ENCODE assay signal across 10 cellular contexts in genomic region chr1:7912743-7913557, GRCh38. TPM values are rescaled to one million over a fixed set of nuclear protein-coding genes. Genes with fewer than 3 reads are reported as not detected.
DNase-seq lines count a peak whose midpoint lies in the region; ATAC-seq and TF ChIP-seq lines count a peak whose summit lies in the region.
"Had no signal": no experiment of that assay in that cellular context is flagged by ENCODE, and none has a peak within 500 bp of the region (broad histone marks: within the 10 kb centered on the region; RNA-seq: fewer than 3 reads in every experiment).

No MANE protein-coding gene starts in this region.

- peak overlapping the region; percentile 31 to 63 (median 46) for H3K4me3 Mint-ChIP-seq in CD4-positive, alpha-beta memory T cell
- H3K4me3 Mint-ChIP-seq in activated CD8-positive, alpha-beta T cell treated with anti-CD3 and anti-CD28 coated beads for 36 hours = peak overlapping the region; percentile 56

- POLR2A ChIA-PET in CD4-positive, alpha-beta memory T cell (lab: Charles Lee; ENCODE audit: partially characterized antibody) = interaction anchor here (0.8 kb wide), 1 partner anchor 11 kb away, joined by 4 read pairs; no protein-coding TSS in a partner anchor
- POLR2A ChIA-PET in activated CD8-positive, alpha-beta T cell treated with anti-CD3 and anti-CD28 coated beads for 36 hours (lab: Charles Lee) = interaction anchor here (0.6 kb wide), 2 partner anchors 14 to 954 kb away, joined by 3 read pairs; no protein-coding TSS in a partner anchor

- H3K9me3 ChIP-seq in CD4-positive, alpha-beta memory T cell (ENCODE audit: control insufficient read depth in 1 of 2, low read length in 2 of 2) = no peaks in the 10 kb centered on the region
- H3K9me3 ChIP-seq in iPS-15b (ENCODE audit: control insufficient read depth, insufficient read depth, low read length) (no peaks in the 10 kb centered on the region), tibial artery (no peaks in the 10 kb centered on the region)

- TF ChIP-seq CTCF in activated CD8-positive, alpha-beta T cell treated with anti-CD3 and anti-CD28 coated beads for 36 hours (IDR thresholded peaks at IDR 0.05) = no peak
- TF ChIP-seq CTCF in tibial artery (IDR thresholded peaks at IDR 0.05) = no peak

- no peaks in the 10 kb centered on the region for H3K27me3 ChIP-seq in CD4-positive, alpha-beta memory T cell (ENCODE audit: insufficient read depth, low read length)
- no peaks in the 10 kb centered on the region for H3K27me3 ChIP-seq in iPS-15b (ENCODE audit: control insufficient read depth, insufficient read depth, low read length)
- H3K27me3 ChIP-seq in tibial artery = peaks cover 0 to 4% of the 10 kb centered on the region in 2 donors

- no peak for DNase-seq in CD4-positive, alpha-beta memory T cell
- DNase-seq in LoVo (ENCODE audit: low spot score) = peak; percentile 27
- no peak for DNase-seq in activated CD8-positive, alpha-beta T cell treated with anti-CD3 and anti-CD28 coated beads for 36 hours
- DNase-seq in tibial artery = no peak
- DNase-seq in OCI-M2 (lab: John Stamatoyannopoulos, UW; ENCODE audit: unreplicated experiment) = no peak
- DNase-seq in iPS-NIHi11 (ENCODE audit: low spot score) = no peak
- DNase-seq: NCI-H510A had no signal

- no peak overlapping the region for H3K27ac ChIP-seq in CD4-positive, alpha-beta memory T cell (ENCODE audit: low read depth, low read length)
- H3K27ac ChIP-seq in tibial artery = no peak overlapping the region
- H3K27ac ChIP-seq: C4-2B had no signal

- peaks cover 0 to 4% (median 0%) of the 10 kb centered on the region in 8 donors for H3K9me3 Mint-ChIP-seq in CD4-positive, alpha-beta memory T cell
- H3K9me3 Mint-ChIP-seq in activated CD8-positive, alpha-beta T cell treated with anti-CD3 and anti-CD28 coated beads for 36 hours = no peaks in the 10 kb centered on the region

- peaks cover 2 to 23% (median 12%) of the 10 kb centered on the region in 4 donors for H3K4me1 Mint-ChIP-seq in CD4-positive, alpha-beta memory T cell
- H3K4me1 Mint-ChIP-seq in activated CD8-positive, alpha-beta T cell treated with anti-CD3 and anti-CD28 coated beads for 36 hours (ENCODE audit: low read depth) = peaks cover 42% of the 10 kb centered on the region

- CTCF ChIA-PET in CD4-positive, alpha-beta memory T cell (lab: Charles Lee; ENCODE audit: partially characterized antibody) = interaction anchor here (0.9 to 1.6 kb wide), 4 partner anchors 8 to 30 kb away, joined by 3 to 4 read pairs (median 3); no protein-coding TSS in a partner anchor
- CTCF ChIA-PET in activated CD8-positive, alpha-beta T cell treated with anti-CD3 and anti-CD28 coated beads for 36 hours (lab: Charles Lee) = interaction anchor here (1.3 to 4.8 kb wide), 3 partner anchors 9 to 245 kb away, joined by 3 to 23 read pairs (median 5); no protein-coding TSS in a partner anchor

- no peaks in the 10 kb centered on the region for H3K36me3 ChIP-seq in CD4-positive, alpha-beta memory T cell (ENCODE audit: insufficient read depth, low read length)
- H3K36me3 ChIP-seq in iPS-15b (ENCODE audit: control insufficient read depth, insufficient read depth, low read length) (no peaks in the 10 kb centered on the region), tibial artery (no peaks in the 10 kb centered on the region)

- no peaks in the 10 kb centered on the region for H3K36me3 Mint-ChIP-seq in CD4-positive, alpha-beta memory T cell
- H3K36me3 Mint-ChIP-seq in activated CD8-positive, alpha-beta T cell treated with anti-CD3 and anti-CD28 coated beads for 36 hours (ENCODE audit: low read depth) = peaks cover 24% of the 10 kb centered on the region

- no peaks in the 10 kb centered on the region for H3K4me1 ChIP-seq in CD4-positive, alpha-beta memory T cell (ENCODE audit: insufficient read depth, low read length)
- H3K4me1 ChIP-seq in iPS-15b (ENCODE audit: control insufficient read depth, insufficient read depth, low read length) = no peaks in the 10 kb centered on the region
- no peaks in the 10 kb centered on the region for H3K4me1 ChIP-seq in tibial artery

- H3K9ac ChIP-seq in iPS-15b (ENCODE audit: low read depth, low read length) = no peak overlapping the region

- no peak overlapping the region for H3K4me3 ChIP-seq in CD4-positive, alpha-beta memory T cell (ENCODE audit: low read length in 2 of 2)
- H3K4me3 ChIP-seq in iPS-15b (ENCODE audit: low read depth, low read length) = peak overlapping the region; percentile 48
- H3K4me3 ChIP-seq in tibial artery = no peak overlapping the region

- peak overlapping the region in 4 of 7 donors; percentile 23 to 57 (median 26) for H3K27ac Mint-ChIP-seq in CD4-positive, alpha-beta memory T cell
- peak overlapping the region; percentile 66 for H3K27ac Mint-ChIP-seq in activated CD8-positive, alpha-beta T cell treated with anti-CD3 and anti-CD28 coated beads for 36 hours

- intact Hi-C loops in CD4-positive, alpha-beta memory T cell (cut with micrococcal nuclease) = no loop called here
- intact Hi-C loops in activated CD8-positive, alpha-beta T cell treated with anti-CD3 and anti-CD28 coated beads for 36 hours (cut with micrococcal nuclease) = no loop called here
- intact Hi-C loops in tibial artery (cut with DNase I; ENCODE audit: low total_unique reads) = no loop called here

- peak; percentile 17 for ATAC-seq in activated CD8-positive, alpha-beta T cell treated with anti-CD3 and anti-CD28 coated beads for 36 hours
- no peak for ATAC-seq in GM18867 (IDR thresholded peaks at IDR 0.05; ENCODE audit: unreplicated experiment)

- H3K27me3 Mint-ChIP-seq in CD4-positive, alpha-beta memory T cell = peaks cover 0 to 1% of the 10 kb centered on the region in 2 donors
- no peaks in the 10 kb centered on the region for H3K27me3 Mint-ChIP-seq in activated CD8-positive, alpha-beta T cell treated with anti-CD3 and anti-CD28 coated beads for 36 hours

RNA-seq across cellular contexts. Expression of gene TNFRSF9, which starts 27.7 kb away (rescaled TPM):
- total RNA-seq in CD4-positive, alpha-beta memory T cell = under 1 TPM; 0.15 to 0.53 TPM
- polyA plus RNA-seq in CD4-positive, alpha-beta memory T cell = under 1 TPM in 1 of 2 donors, not detected in 1; 0.56 TPM
- 100 to 1,000 TPM; 214 to 219 TPM for total RNA-seq in activated CD8-positive, alpha-beta T cell treated with anti-CD3 and anti-CD28 coated beads for 36 hours

RNA-seq across cellular contexts. Expression of gene PARK7, which starts 48.6 kb away (rescaled TPM):
- 100 to 1,000 TPM; 112 to 122 TPM for total RNA-seq in CD4-positive, alpha-beta memory T cell
- 100 to 1,000 TPM; 342 to 381 TPM for polyA plus RNA-seq in CD4-positive, alpha-beta memory T cell
- 100 to 1,000 TPM; 539 to 552 TPM for total RNA-seq in activated CD8-positive, alpha-beta T cell treated with anti-CD3 and anti-CD28 coated beads for 36 hours

Comparison
In these comparisons a context has a peak if more than half of its experiments do, and no peak if none do; other contexts are left out.
1. RNA of gene TNFRSF9, which starts 27.7 kb away (total RNA-seq): 214 to 219 TPM in activated CD8-positive, alpha-beta T cell treated with anti-CD3 and anti-CD28 coated beads for 36 hours; 0.15 to 0.53 TPM in CD4-positive, alpha-beta memory T cell; every median in the first group is over 100 times any median in the second.
2. RNA of gene PARK7, which starts 48.6 kb away (total RNA-seq): 539 to 552 TPM in activated CD8-positive, alpha-beta T cell treated with anti-CD3 and anti-CD28 coated beads for 36 hours; 112 to 122 TPM in CD4-positive, alpha-beta memory T cell; every median in the first group is over 4 times any median in the second.